ENCODE assay signal across 27 cellular contexts in genomic region chr4:34939073-34939472, GRCh38.
"Had no signal": no experiment of that assay in that cellular context is flagged by ENCODE, and none has a peak within 500 bp of the region (broad histone marks: within the 10 kb centered on the region; RNA-seq: fewer than 3 reads in every experiment).

No MANE protein-coding gene starts in this region.

- FAIRE-seq: TTC549 had no signal

- H3K9me3 Mint-ChIP-seq: activated B cell treated with CpG ODN at 0.5 μM for 24 hours; activated CD4-positive, alpha-beta T cell treated with anti-CD3 and anti-CD28 coated beads, Interleukin-2, amount 10 ng/mL, durations not matched to agents 7 days and 5 days had no signal

- H3K4me1 Mint-ChIP-seq: activated B cell treated with CpG ODN at 0.5 μM for 24 hours; activated CD4-positive, alpha-beta T cell treated with anti-CD3 and anti-CD28 coated beads, Interleukin-2, amount 10 ng/mL, durations not matched to agents 7 days and 5 days; activated naive CD4-positive, alpha-beta T cell treated with anti-CD3 and anti-CD28 coated beads, Interleukin-2, amount 50 U/mL, for 24 hours; T-helper 17 cell had no signal

- H3K36me3 ChIP-seq: breast epithelium had no signal

- H3K36me3 Mint-ChIP-seq: activated CD4-positive, alpha-beta memory T cell treated with anti-CD3 and anti-CD28 coated beads for 36 hours; activated naive CD4-positive, alpha-beta T cell treated with anti-CD3 and anti-CD28 coated beads, Interleukin-2, amount 50 U/mL, for 24 hours had no signal

- ATAC-seq: activated T-cell treated with anti-CD3 and anti-CD28 coated beads, Interleukin-2, amount 50 U/mL, for 72 hours; Panc1; T-helper 17 cell had no signal

- H3K27me3 ChIP-seq: breast epithelium had no signal

- H3K4me3 ChIP-seq: breast epithelium had no signal

- H3K9me3 ChIP-seq: breast epithelium had no signal

- H3K4me3 Mint-ChIP-seq: activated B cell treated with CpG ODN at 0.5 μM for 24 hours; activated CD4-positive, alpha-beta memory T cell treated with anti-CD3 and anti-CD28 coated beads for 36 hours; activated CD4-positive, alpha-beta T cell treated with anti-CD3 and anti-CD28 coated beads, Interleukin-2, amount 10 ng/mL, durations not matched to agents 7 days and 5 days; activated naive CD4-positive, alpha-beta T cell treated with anti-CD3 and anti-CD28 coated beads, Interleukin-2, amount 50 U/mL, for 24 hours; activated T-cell treated with anti-CD3 and anti-CD28 coated beads, Interleukin-2, amount 50 U/mL, for 72 hours; T-helper 17 cell had no signal

- H3K27ac Mint-ChIP-seq: activated B cell treated with CpG ODN at 0.5 μM for 24 hours; activated CD4-positive, alpha-beta memory T cell treated with anti-CD3 and anti-CD28 coated beads for 36 hours; activated CD4-positive, alpha-beta T cell treated with anti-CD3 and anti-CD28 coated beads, Interleukin-2, amount 10 ng/mL, durations not matched to agents 7 days and 5 days; activated naive CD4-positive, alpha-beta T cell treated with anti-CD3 and anti-CD28 coated beads, Interleukin-2, amount 50 U/mL, for 24 hours; activated T-cell treated with anti-CD3 and anti-CD28 coated beads, Interleukin-2, amount 50 U/mL, for 72 hours; T-helper 17 cell had no signal

- DNase-seq: activated B cell treated with CpG ODN at 0.5 μM for 24 hours; activated CD4-positive, alpha-beta memory T cell treated with anti-CD3 and anti-CD28 coated beads for 36 hours; activated CD4-positive, alpha-beta T cell treated with anti-CD3 and anti-CD28 coated beads for 1 hour; activated CD4-positive, alpha-beta T cell treated with anti-CD3 and anti-CD28 coated beads, Interleukin-2, amount 10 ng/mL, durations not matched to agents 7 days and 5 days; activated CD8-positive, alpha-beta memory T cell treated with anti-CD3 and anti-CD28 coated beads for 24 hours; activated T-cell treated with anti-CD3 and anti-CD28 coated beads, Interleukin-2, amount 50 U/mL, for 72 hours; aorta; caudate nucleus; IMR-90; Kasumi-1; KBM-7; NCI-H1092; NCI-H1417; NCI-H2029; NCI-H2107; NCI-H510A treated with DMSO at 0.1 percent for 48 hours; NCI-H69; NK-92 treated with Interleukin-12 subunit alpha and Interleukin-12 subunit beta, amount 100 ng/mL, for 24 hours; OCI-M1; SHP77 treated with DMSO at 0.1 percent for 48 hours; T-helper 17 cell; T1000 had no signal

- H3K27ac ChIP-seq: breast epithelium, RWPE1 had no signal

- H3K4me1 ChIP-seq: breast epithelium had no signal
